22 cellular contexts compared by ENCODE assay signal in genomic region chr13:40341086-40341471, GRCh38.
A peak's percentile ranks its signal among the peaks of the same experiment; 100 is the strongest.
DNase-seq lines count a peak whose midpoint lies in the region; ATAC-seq and TF ChIP-seq lines count a peak whose summit lies in the region.
"Had no signal": no experiment of that assay in that cellular context is flagged by ENCODE, and none has a peak within 500 bp of the region (broad histone marks: within the 10 kb centered on the region; RNA-seq: fewer than 3 reads in every experiment).

No MANE protein-coding gene starts in this region.

- no peaks in the 10 kb centered on the region for H3K79me2 ChIP-seq in hepatocyte

- H3K9ac ChIP-seq in adipocyte (ENCODE audit: low read length): peak overlapping the region; percentile 13

- no peak for TF ChIP-seq POLR2A in thyroid gland (IDR thresholded peaks at IDR 0.05)

- 29% methylated on average over 1 of the region's 1 CpG for WGBS in hepatocyte (ENCODE audit: low lambda C conversion rate, missing lambda C conversion rate)
- 89 to 91% methylated on average over 1 of the region's 1 CpG for WGBS in thyroid gland, 2 donors

- H3K4me2 ChIP-seq in hepatocyte: peak overlapping the region; percentile 20

- no peak for ATAC-seq in HG03175 (IDR thresholded peaks at IDR 0.05; ENCODE audit: unreplicated experiment)
- ATAC-seq: activated naive CD8-positive, alpha-beta T cell treated with anti-CD3 and anti-CD28 coated beads, Interleukin-2, amount 50 U/mL, for 24 hours; lower lobe of right lung had no signal

- intact Hi-C loops in Caco-2 (cut with micrococcal nuclease; ENCODE audit: unreplicated experiment) (loop anchor here (2.0 to 5.0 kb wide), 3 partner anchors 246 to 326 kb away; partner anchors contain the start of gene FOXO1), thyroid gland (cut with DNase I) (no loop called here)

- peak overlapping the region; percentile 92 for H3K27ac Mint-ChIP-seq in Caco-2 (ENCODE audit: unreplicated experiment)
- peak overlapping the region; percentile 63 for H3K27ac Mint-ChIP-seq in neural crest cell (ENCODE audit: unreplicated experiment)
- H3K27ac Mint-ChIP-seq in CD8-positive, alpha-beta memory T cell: no peak overlapping the region
- H3K27ac Mint-ChIP-seq: activated CD4-positive, alpha-beta memory T cell treated with anti-CD3 and anti-CD28 coated beads, Interleukin-2, amount 10 ng/mL, durations not matched to agents 7 days and 5 days; activated naive CD8-positive, alpha-beta T cell treated with anti-CD3 and anti-CD28 coated beads, Interleukin-2, amount 50 U/mL, for 24 hours; B cell had no signal

- H3K27me3 ChIP-seq in Caco-2 (replicated peaks; ENCODE audit: control insufficient read depth, insufficient read depth, low read length): no peaks in the 10 kb centered on the region
- H3K27me3 ChIP-seq in adipocyte (replicated peaks; ENCODE audit: control insufficient read depth, insufficient read depth, low read length): no peaks in the 10 kb centered on the region
- no peaks in the 10 kb centered on the region for H3K27me3 ChIP-seq in hepatocyte
- H3K27me3 ChIP-seq in thyroid gland: no peaks in the 10 kb centered on the region
- no peaks in the 10 kb centered on the region for H3K27me3 ChIP-seq in CD8-positive, alpha-beta memory T cell (ENCODE audit: insufficient read depth, low read length, poor library complexity, severe bottlenecking)
- H3K27me3 ChIP-seq: right atrium auricular region, stomach, upper lobe of left lung had no signal

- no peak overlapping the region for H2AFZ ChIP-seq in hepatocyte

- H3K36me3 ChIP-seq in Caco-2 (ENCODE audit: control insufficient read depth, insufficient read depth, low read length) (no peaks in the 10 kb centered on the region), adipocyte (ENCODE audit: control insufficient read depth, insufficient read depth, low read length, severe bottlenecking) (no peaks in the 10 kb centered on the region), hepatocyte (replicated peaks; ENCODE audit: insufficient read depth, low read depth) (no peaks in the 10 kb centered on the region), thyroid gland (no peaks in the 10 kb centered on the region)
- no peaks in the 10 kb centered on the region for H3K36me3 ChIP-seq in CD8-positive, alpha-beta memory T cell (ENCODE audit: insufficient read depth, low read length)
- H3K36me3 ChIP-seq: lower lobe of right lung, right atrium auricular region, stomach, upper lobe of left lung, WERI-Rb-1 had no signal

- H3K27ac ChIP-seq in hepatocyte (peak overlapping the region; percentile 30), thyroid gland (no peak overlapping the region)
- no peak overlapping the region for H3K27ac ChIP-seq in CD8-positive, alpha-beta memory T cell (ENCODE audit: low read depth, low read length)
- H3K27ac ChIP-seq: HL-60, lower lobe of right lung, right atrium auricular region, stomach, upper lobe of left lung, WERI-Rb-1 had no signal

- H4K20me1 ChIP-seq in hepatocyte (ENCODE audit: insufficient read depth, poor library complexity, severe bottlenecking): no peaks in the 10 kb centered on the region

- peaks cover 74% of the 10 kb centered on the region for H3K4me1 Mint-ChIP-seq in Caco-2 (ENCODE audit: low read depth, unreplicated experiment)
- H3K4me1 Mint-ChIP-seq in neural crest cell: peaks cover 85% of the 10 kb centered on the region
- peaks cover 0 to 6% (median 0%) of the 10 kb centered on the region in 3 donors for H3K4me1 Mint-ChIP-seq in CD8-positive, alpha-beta memory T cell
- H3K4me1 Mint-ChIP-seq: activated CD4-positive, alpha-beta memory T cell treated with anti-CD3 and anti-CD28 coated beads, Interleukin-2, amount 10 ng/mL, durations not matched to agents 7 days and 5 days had no signal

- POLR2A ChIA-PET in Caco-2 (lab: Charles Lee): interaction anchor here (0.5 to 1.1 kb wide), 2 partner anchors 9 to 1356 kb away, joined by 3 read pairs; no protein-coding TSS in a partner anchor
- POLR2A ChIA-PET in CD8-positive, alpha-beta memory T cell (lab: Charles Lee): no interaction called here

- H3K4me3 ChIP-seq in Caco-2 (ENCODE audit: low read depth, low read length) (no peak overlapping the region), adipocyte (ENCODE audit: low read length) (no peak overlapping the region), hepatocyte (no peak overlapping the region), thyroid gland (replicated peaks in 1 of 3) (no peak overlapping the region)
- H3K4me3 ChIP-seq in CD8-positive, alpha-beta memory T cell (ENCODE audit: low read length): no peak overlapping the region
- H3K4me3 ChIP-seq: lower lobe of right lung, right atrium auricular region, stomach, upper lobe of left lung had no signal

- DNase-seq in Caco-2 (peak in 1 of 2 experiments; percentile 32), adipocyte (ENCODE audit: low read depth) (no peak), hepatocyte (ENCODE audit: low spot score) (no peak), neural crest cell (ENCODE audit: low read depth, low spot score) (no peak), NCI-H2029 treated with DMSO at 0.1 percent for 48 hours (lab: John Stamatoyannopoulos, UW) (no peak), thyroid gland (no peak)
- no peak for DNase-seq in CD8-positive, alpha-beta memory T cell
- DNase-seq: activated CD4-positive, alpha-beta memory T cell treated with anti-CD3 and anti-CD28 coated beads, Interleukin-2, amount 10 ng/mL, durations not matched to agents 7 days and 5 days; activated effector memory CD4-positive, alpha-beta T cell treated with anti-CD3 and anti-CD28 coated beads, Interleukin-2, amount 50 U/mL, for 16 hours; activated naive CD8-positive, alpha-beta T cell treated with anti-CD3 and anti-CD28 coated beads, Interleukin-2, amount 50 U/mL, for 24 hours; COR-L47; hippocampal formation; kidney; lower lobe of right lung; NCI-H524; stomach; upper lobe of left lung had no signal

- CTCF ChIA-PET in Caco-2 (lab: Charles Lee): interaction anchor here (0.6 to 0.8 kb wide), 2 partner anchors 341 to 536 kb away, joined by 3 read pairs; no protein-coding TSS in a partner anchor
- CTCF ChIA-PET in CD8-positive, alpha-beta memory T cell (lab: Charles Lee): no interaction called here

- no peaks in the 10 kb centered on the region for H3K27me3 Mint-ChIP-seq in Caco-2 (ENCODE audit: insufficient read depth, unreplicated experiment)
- H3K27me3 Mint-ChIP-seq in neural crest cell (ENCODE audit: low read depth): no peaks in the 10 kb centered on the region
- peaks cover 0 to 2% of the 10 kb centered on the region in 2 donors for H3K27me3 Mint-ChIP-seq in CD8-positive, alpha-beta memory T cell
- H3K27me3 Mint-ChIP-seq: activated naive CD8-positive, alpha-beta T cell treated with anti-CD3 and anti-CD28 coated beads, Interleukin-2, amount 50 U/mL, for 24 hours; B cell had no signal

- H3K4me1 ChIP-seq in Caco-2 (peaks cover 61% of the 10 kb centered on the region), adipocyte (ENCODE audit: control insufficient read depth, insufficient read depth, low read length) (peaks cover 24% of the 10 kb centered on the region), hepatocyte (ENCODE audit: insufficient read depth) (peaks cover 31% of the 10 kb centered on the region), thyroid gland (no peaks in the 10 kb centered on the region)
- H3K4me1 ChIP-seq in CD8-positive, alpha-beta memory T cell (ENCODE audit: insufficient read depth, low read length): peaks cover 11% of the 10 kb centered on the region

- H3K9me2 ChIP-seq in hepatocyte (replicated peaks; ENCODE audit: insufficient read depth): no peaks in the 10 kb centered on the region

- H3K9me3 ChIP-seq in Caco-2 (no peaks in the 10 kb centered on the region), adipocyte (ENCODE audit: control insufficient read depth, low read length) (no peaks in the 10 kb centered on the region), hepatocyte (ENCODE audit: low read depth) (no peaks in the 10 kb centered on the region), thyroid gland (no peaks in the 10 kb centered on the region)
- H3K9me3 ChIP-seq in CD8-positive, alpha-beta memory T cell (ENCODE audit: low read length): no peaks in the 10 kb centered on the region
- H3K9me3 ChIP-seq: lower lobe of right lung, right atrium auricular region, stomach, upper lobe of left lung had no signal

- BruUV-seq in Caco-2 (replicated peaks; lab: Mats Ljungman, UMichigan): no TSS peak

- TF ChIP-seq CTCF in Caco-2 (IDR thresholded peaks at IDR 0.05; ENCODE audit: insufficient read depth in 1 of 2, low read depth in 1 of 2, low read length in 1 of 2, severe bottlenecking in 1 of 2, unreplicated experiment in 1 of 2) (no peak), hepatocyte (IDR thresholded peaks at IDR 0.05; ENCODE audit: poor library complexity) (no peak), neural crest cell (conservative IDR thresholded peaks at IDR 0.05) (no peak), thyroid gland (IDR thresholded peaks at IDR 0.05) (no peak)

- peaks cover 24% of the 10 kb centered on the region for H3K9me3 Mint-ChIP-seq in Caco-2 (ENCODE audit: unreplicated experiment)
- H3K9me3 Mint-ChIP-seq in neural crest cell: peaks cover 3% of the 10 kb centered on the region
- H3K9me3 Mint-ChIP-seq in CD8-positive, alpha-beta memory T cell: no peaks in the 10 kb centered on the region
- H3K9me3 Mint-ChIP-seq: activated CD4-positive, alpha-beta memory T cell treated with anti-CD3 and anti-CD28 coated beads, Interleukin-2, amount 10 ng/mL, durations not matched to agents 7 days and 5 days; activated naive CD8-positive, alpha-beta T cell treated with anti-CD3 and anti-CD28 coated beads, Interleukin-2, amount 50 U/mL, for 24 hours had no signal

- H3K36me3 Mint-ChIP-seq in Caco-2 (ENCODE audit: insufficient read depth, unreplicated experiment) (peaks cover 6% of the 10 kb centered on the region), neural crest cell (ENCODE audit: low read depth) (no peaks in the 10 kb centered on the region)
- no peaks in the 10 kb centered on the region for H3K36me3 Mint-ChIP-seq in CD8-positive, alpha-beta memory T cell

- H3K4me3 Mint-ChIP-seq in Caco-2 (ENCODE audit: unreplicated experiment): peak overlapping the region; percentile 48
- peak overlapping the region; percentile 23 for H3K4me3 Mint-ChIP-seq in neural crest cell
- no peak overlapping the region for H3K4me3 Mint-ChIP-seq in CD8-positive, alpha-beta memory T cell
- H3K4me3 Mint-ChIP-seq: activated CD4-positive, alpha-beta memory T cell treated with anti-CD3 and anti-CD28 coated beads, Interleukin-2, amount 10 ng/mL, durations not matched to agents 7 days and 5 days; activated naive CD8-positive, alpha-beta T cell treated with anti-CD3 and anti-CD28 coated beads, Interleukin-2, amount 50 U/mL, for 24 hours; B cell had no signal

Comparison
In these comparisons a context has a peak if more than half of its experiments do, and no peak if none do; other contexts are left out.
1. H3K27ac Mint-ChIP-seq: peak in Caco-2 (single experiment) and neural crest cell (single experiment); none in CD8-positive, alpha-beta memory T cell (0 of 8).
2. H3K4me3 Mint-ChIP-seq: peak in Caco-2 (single experiment) and neural crest cell (single experiment); none in CD8-positive, alpha-beta memory T cell (0 of 7).